In genomic region chr6:134584809-134585528, GRCh38 we compare ENCODE assay signal across 20 cellular contexts.
DNase-seq lines count a peak whose midpoint lies in the region; ATAC-seq and TF ChIP-seq lines count a peak whose summit lies in the region.
"Had no signal": no experiment of that assay in that cellular context is flagged by ENCODE, and none has a peak within 500 bp of the region (broad histone marks: within the 10 kb centered on the region; RNA-seq: fewer than 3 reads in every experiment).

No MANE protein-coding gene starts in this region.

- H3K36me3 ChIP-seq in body of pancreas (replicated peaks in 1 of 2; ENCODE audit: insufficient read depth in 1 of 2, low read depth in 2 of 2) = no peaks in the 10 kb centered on the region
- H3K36me3 ChIP-seq: esophagus muscularis mucosa, neutrophil had no signal

- no peaks in the 10 kb centered on the region for H3K4me1 ChIP-seq in body of pancreas

- TF ChIP-seq POLR2A in body of pancreas (IDR thresholded peaks at IDR 0.05) = no peak

- no peaks in the 10 kb centered on the region for H3K27me3 ChIP-seq in body of pancreas
- H3K27me3 ChIP-seq: esophagus muscularis mucosa, neutrophil had no signal

- no peak for TF ChIP-seq CTCF in body of pancreas (IDR thresholded peaks at IDR 0.05)

- H3K9me3 ChIP-seq in body of pancreas = no peaks in the 10 kb centered on the region
- H3K9me3 ChIP-seq: esophagus muscularis mucosa, neutrophil had no signal

- H3K4me3 ChIP-seq in body of pancreas = no peak overlapping the region
- H3K4me3 ChIP-seq: esophagus muscularis mucosa had no signal

- WGBS in body of pancreas, 2 donors = 92 to 97% methylated on average over 2 of the region's 2 CpGs

- intact Hi-C loops in left ventricle myocardium superior (cut with micrococcal nuclease) = no loop called here
- intact Hi-C loops in Right ventricle myocardium inferior (cut with DNase I) = no loop called here
- intact Hi-C loops in body of pancreas (cut with DNase I) = no loop called here
- intact Hi-C loops in left colon (cut with DNase I, micrococcal nuclease) = no loop called here

- DNase-seq in left ventricle myocardium superior (no peak), Right ventricle myocardium inferior (ENCODE audit: missing footprints) (no peak), NCI-H748 treated with DMSO at 0.1 percent for 48 hours (lab: John Stamatoyannopoulos, UW) (peak; percentile 99), fibroblast of peridontal ligament (ENCODE audit: extremely low read depth) (peak; percentile 32), body of pancreas (no peak), T-helper 1 cell (no peak), left colon (no peak)
- DNase-seq: ACHN; activated CD4-positive, alpha-beta T cell treated with anti-CD3 and anti-CD28 coated beads, Interleukin-2, amount 50 U/mL, for 1 hour; activated naive CD4-positive, alpha-beta T cell treated with anti-CD3 and anti-CD28 coated beads, Interleukin-2, amount 50 U/mL, for 16 hours; HCEC 1CT; kidney; NCI-H1048; NCI-H524 treated with DMSO at 0.1 percent for 48 hours; stimulated activated CD4-positive, alpha-beta T cell treated with anti-CD3 and anti-CD28 coated beads, Interleukin-15, amount 100 ng/mL, for 24 hours had no signal

- no peak overlapping the region for H3K27ac ChIP-seq in body of pancreas
- H3K27ac ChIP-seq: esophagus muscularis mucosa, neutrophil had no signal

- ATAC-seq in left ventricle myocardium superior (peak; percentile 19), Right ventricle myocardium inferior (no peak), body of pancreas (no peak), left colon (no peak), GM19328 (IDR thresholded peaks at IDR 0.05; ENCODE audit: unreplicated experiment) (no peak)
- ATAC-seq: Panc1, SK-N-SH treated with all-trans-retinoic acid at 6 μM for 48 hours had no signal

Comparison
In these comparisons a context has a peak if more than half of its experiments do, and no peak if none do; other contexts are left out.
1. DNase-seq: peak in NCI-H748 treated with DMSO at 0.1 percent for 48 hours (single experiment) and fibroblast of peridontal ligament (single experiment); none in left ventricle myocardium superior (single experiment), Right ventricle myocardium inferior (single experiment), body of pancreas (0 of 4), T-helper 1 cell (0 of 5) and left colon (0 of 2).